ENCODE assay signal across 18 cellular contexts in genomic region chr7:29480934-29481625, GRCh38.
DNase-seq lines count a peak whose midpoint lies in the region; ATAC-seq and TF ChIP-seq lines count a peak whose summit lies in the region.
"Had no signal": no experiment of that assay in that cellular context is flagged by ENCODE, and none has a peak within 500 bp of the region (broad histone marks: within the 10 kb centered on the region; RNA-seq: fewer than 3 reads in every experiment).

No MANE protein-coding gene starts in this region.

- H3K27me3 ChIP-seq in esophagus squamous epithelium (no peaks in the 10 kb centered on the region), tibial artery (no peaks in the 10 kb centered on the region)
- H3K27me3 ChIP-seq: pancreas, vagina had no signal

- H3K9me3 Mint-ChIP-seq in nephron, result no peaks in the 10 kb centered on the region
- H3K9me3 Mint-ChIP-seq: CD4-positive, alpha-beta memory T cell; WTC11 had no signal

- H3K4me1 ChIP-seq in esophagus squamous epithelium, result peaks cover 0 to 11% (median 0%) of the 10 kb centered on the region in 3 donors
- peaks cover 0 to 20% (median 2%) of the 10 kb centered on the region in 4 donors for H3K4me1 ChIP-seq in tibial artery

- peak; percentile 46 for DNase-seq in NCI-H82 (lab: John Stamatoyannopoulos, UW)
- no peak for DNase-seq in NCI-H82 treated with DMSO at 0.1 percent for 48 hours (lab: John Stamatoyannopoulos, UW; ENCODE audit: unreplicated experiment)
- DNase-seq in esophagus squamous epithelium (lab: John Stamatoyannopoulos, UW), result no peak
- no peak for DNase-seq in tibial artery
- DNase-seq in activated CD4-positive, CD25-positive, alpha-beta regulatory T cell (lab: John Stamatoyannopoulos, UW), result no peak
- DNase-seq: activated naive CD4-positive, alpha-beta T cell; CD4-positive, alpha-beta memory T cell; central memory CD4-positive, alpha-beta T cell; KG1; RPMI8226 had no signal

- H3K4me1 Mint-ChIP-seq in nephron, result peaks cover 60% of the 10 kb centered on the region

- peak overlapping the region; percentile 67 to 83 (median 75) for H3K27ac Mint-ChIP-seq in nephron
- H3K27ac Mint-ChIP-seq: CD4-positive, alpha-beta memory T cell; WTC11 had no signal

- peak overlapping the region in 3 of 4 donors; percentile 71 to 80 (median 78) for H3K27ac ChIP-seq in esophagus squamous epithelium
- peak overlapping the region; percentile 48 to 70 for H3K27ac ChIP-seq in tibial artery
- H3K27ac ChIP-seq: A549, HL-60 had no signal

- H3K4me3 Mint-ChIP-seq in nephron, result peak overlapping the region in 2 of 3 experiments; percentile 75 to 80
- H3K4me3 Mint-ChIP-seq: CD4-positive, alpha-beta memory T cell; WTC11 had no signal

- H3K9me3 ChIP-seq in esophagus squamous epithelium (no peaks in the 10 kb centered on the region), tibial artery (no peaks in the 10 kb centered on the region)
- H3K9me3 ChIP-seq: A549, pancreas, vagina had no signal

- no peaks in the 10 kb centered on the region for H3K36me3 Mint-ChIP-seq in nephron (ENCODE audit: low read depth)
- H3K36me3 Mint-ChIP-seq: CD4-positive, alpha-beta memory T cell; WTC11 had no signal

- intact Hi-C loops in esophagus squamous epithelium (cut with DNase I) (no loop called here), tibial artery (cut with DNase I; ENCODE audit: low total_unique reads) (no loop called here)

- TF ChIP-seq POLR2A in esophagus squamous epithelium (IDR thresholded peaks at IDR 0.05), result no peak

- H3K4me3 ChIP-seq in esophagus squamous epithelium (peak overlapping the region in 2 of 4 donors; percentile 3 to 42), tibial artery (peak overlapping the region in 1 of 2 donors; percentile 4)
- H3K4me3 ChIP-seq: A549, pancreas had no signal

- ATAC-seq in GM19397 (IDR thresholded peaks at IDR 0.05; ENCODE audit: unreplicated experiment) (no peak), HG02623 (IDR thresholded peaks at IDR 0.05; ENCODE audit: unreplicated experiment) (no peak)
- ATAC-seq: A549, WTC11 had no signal

- WGBS in esophagus squamous epithelium, 2 donors, result 62 to 69% methylated on average over 5 of the region's 5 CpGs

- peaks cover 1% of the 10 kb centered on the region for H3K27me3 Mint-ChIP-seq in nephron (ENCODE audit: low read depth)
- H3K27me3 Mint-ChIP-seq: CD4-positive, alpha-beta memory T cell had no signal

- H3K36me3 ChIP-seq in esophagus squamous epithelium (no peaks in the 10 kb centered on the region), tibial artery (no peaks in the 10 kb centered on the region)
- H3K36me3 ChIP-seq: pancreas, vagina had no signal

- no peak for TF ChIP-seq CTCF in esophagus squamous epithelium (IDR thresholded peaks at IDR 0.05)
- no peak for TF ChIP-seq CTCF in nephron (IDR thresholded peaks at IDR 0.05; ENCODE audit: unreplicated experiment in 3 of 3)
- no peak for TF ChIP-seq CTCF in tibial artery (IDR thresholded peaks at IDR 0.05)
